In the genomic region with DNA sequence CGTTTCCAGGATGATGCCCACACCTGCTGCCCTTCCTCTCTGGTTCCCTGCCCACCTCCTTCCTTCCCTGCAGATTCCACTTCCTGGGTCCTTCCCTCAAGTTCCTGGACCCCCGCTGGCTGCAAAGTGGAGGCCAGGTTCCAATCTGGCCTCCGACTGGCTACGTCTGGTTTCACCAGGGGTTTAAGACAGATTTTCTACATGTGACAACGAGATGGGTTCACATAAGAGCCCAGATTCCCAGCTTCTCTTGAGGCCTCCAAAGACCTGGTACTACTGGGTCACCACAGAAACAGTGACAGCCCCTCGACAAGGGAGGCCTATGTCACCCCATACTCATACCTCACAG, we compare ENCODE assay signal across 8 cellular contexts. TPM values are rescaled to one million over a fixed set of nuclear protein-coding genes. Genes with fewer than 3 reads are reported as not detected.
DNase-seq lines count a peak whose midpoint lies in the region; ATAC-seq and TF ChIP-seq lines count a peak whose summit lies in the region.

No MANE protein-coding gene starts in this region.

- no peak for DNase-seq in activated T-cell treated with anti-CD3 and anti-CD28 coated beads, Interleukin-2, amount 50 U/mL, for 72 hours
- no peak for DNase-seq in activated T-cell treated with anti-CD3 and anti-CD28 coated beads, Interleukin-2, amount 50 U/mL, for 48 hours
- DNase-seq in ascending aorta (ENCODE audit: low spot score in 2 of 2) (no peak), mesenchymal stem cell (no peak), transverse colon (no peak), ureter (ENCODE audit: low spot score) (no peak)
- DNase-seq in activated effector memory CD4-positive, alpha-beta T cell treated with anti-CD3 and anti-CD28 coated beads, Interleukin-2, amount 50 U/mL, for 16 hours = no peak

- no peak overlapping the region for H2BK12ac ChIP-seq in mesenchymal stem cell (ENCODE audit: low read length in 2 of 2)

- H3K36me3 ChIP-seq in ascending aorta = peaks cover 16 to 18% of the 10 kb centered on the region in 2 donors
- H3K36me3 ChIP-seq in mesenchymal stem cell (ENCODE audit: control insufficient read depth in 1 of 2, insufficient read depth in 2 of 2, low read depth in 1 of 2, low read length in 2 of 2) = peaks cover 22 to 49% of the 10 kb centered on the region in 2 experiments
- H3K36me3 ChIP-seq in transverse colon = peaks cover 0 to 17% (median 12%) of the 10 kb centered on the region in 4 donors

- H3K4me1 ChIP-seq in ascending aorta = peaks cover 10 to 21% of the 10 kb centered on the region in 2 donors
- peaks cover 45% of the 10 kb centered on the region for H3K4me1 ChIP-seq in mesenchymal stem cell (ENCODE audit: control insufficient read depth, insufficient read depth, low read depth, low read length)
- peaks cover 40 to 55% (median 47%) of the 10 kb centered on the region in 4 donors for H3K4me1 ChIP-seq in transverse colon

- no peak overlapping the region for H4K8ac ChIP-seq in mesenchymal stem cell (ENCODE audit: low read length)

- H3K9me3 ChIP-seq in ascending aorta = no peaks in the 10 kb centered on the region
- no peaks in the 10 kb centered on the region for H3K9me3 ChIP-seq in mesenchymal stem cell (ENCODE audit: control insufficient read depth, low read length)
- no peaks in the 10 kb centered on the region for H3K9me3 ChIP-seq in transverse colon

- no peak overlapping the region for H2AK5ac ChIP-seq in mesenchymal stem cell (ENCODE audit: low read length, severe bottlenecking)

- H2BK5ac ChIP-seq in mesenchymal stem cell (ENCODE audit: low read depth, low read length, poor library complexity, severe bottlenecking) = no peak overlapping the region

- H3K27ac ChIP-seq in ascending aorta (peak overlapping the region; percentile 91), mesenchymal stem cell (ENCODE audit: low read length, poor library complexity, severe bottlenecking) (no peak overlapping the region), transverse colon (peak overlapping the region; percentile 96 to 100 (median 99))

- H3K14ac ChIP-seq in mesenchymal stem cell (ENCODE audit: low read length in 2 of 2) = no peak overlapping the region

- intact Hi-C loops in ascending aorta (cut with DNase I) = no loop called here
- intact Hi-C loops in transverse colon (cut with DNase I; ENCODE audit: low total_unique reads) = loop anchor here (5.0 kb wide), 1 partner anchor 103 kb away; a partner anchor contains a TSS

- H3K18ac ChIP-seq in mesenchymal stem cell (ENCODE audit: low read depth in 1 of 2, low read length in 2 of 2) = no peak overlapping the region

- ATAC-seq in activated T-cell treated with anti-CD3 and anti-CD28 coated beads, Interleukin-2, amount 50 U/mL, for 72 hours (replicated peaks in 1 of 2) = no peak
- ATAC-seq in GM21381 (IDR thresholded peaks at IDR 0.05; ENCODE audit: unreplicated experiment) = no peak

- H3K4ac ChIP-seq in mesenchymal stem cell (ENCODE audit: low read depth in 1 of 2, low read length in 2 of 2) = no peak overlapping the region

- no peak overlapping the region for H2BK120ac ChIP-seq in mesenchymal stem cell (ENCODE audit: low read depth, low read length)

- H2AFZ ChIP-seq in mesenchymal stem cell (ENCODE audit: low read depth, low read length) = no peak overlapping the region

- peaks cover 0 to 4% of the 10 kb centered on the region in 2 donors for H3K36me3 Mint-ChIP-seq in activated T-cell treated with anti-CD3 and anti-CD28 coated beads, Interleukin-2, amount 50 U/mL, for 72 hours (ENCODE audit: insufficient read depth in 2 of 2)

- H3K27me3 Mint-ChIP-seq in activated T-cell treated with anti-CD3 and anti-CD28 coated beads, Interleukin-2, amount 50 U/mL, for 72 hours (ENCODE audit: low read depth) = no peaks in the 10 kb centered on the region

- peak overlapping the region; percentile 94 to 95 for H3K4me3 Mint-ChIP-seq in activated T-cell treated with anti-CD3 and anti-CD28 coated beads, Interleukin-2, amount 50 U/mL, for 72 hours

- H3K4me1 Mint-ChIP-seq in activated T-cell treated with anti-CD3 and anti-CD28 coated beads, Interleukin-2, amount 50 U/mL, for 72 hours (ENCODE audit: low read depth) = peaks cover 37% of the 10 kb centered on the region

- no peak for TF ChIP-seq POLR2A in transverse colon (IDR thresholded peaks at IDR 0.05)

- TF ChIP-seq CTCF in ascending aorta (IDR thresholded peaks at IDR 0.05) (no peak), transverse colon (IDR thresholded peaks at IDR 0.05) (no peak)

- H3K27ac Mint-ChIP-seq in activated T-cell treated with anti-CD3 and anti-CD28 coated beads, Interleukin-2, amount 50 U/mL, for 72 hours = peak overlapping the region; percentile 63

- H3K79me1 ChIP-seq in mesenchymal stem cell (replicated peaks; ENCODE audit: low read length, poor library complexity, severe bottlenecking) = peaks cover 21% of the 10 kb centered on the region

- WGBS in mesenchymal stem cell = 95% methylated on average over 6 of the region's 6 CpGs
- 75% methylated on average over 6 of the region's 6 CpGs; no CpG with 5 or more reads in 1 of the 2 donors for WGBS in transverse colon (ENCODE audit: low coverage in 1 of 2), 2 donors

- in situ Hi-C loops in transverse colon (cut with MboI; ENCODE audit: low pct_ligation_motif_present in 1 of 4, low pct_unique_long_range_greater_than_20kb in 1 of 4, low sequenced_read_pairs in 3 of 4) = no loop called here

- no peaks in the 10 kb centered on the region for H3K9me3 Mint-ChIP-seq in activated T-cell treated with anti-CD3 and anti-CD28 coated beads, Interleukin-2, amount 50 U/mL, for 72 hours

- H3K27me3 ChIP-seq in ascending aorta = no peaks in the 10 kb centered on the region
- no peaks in the 10 kb centered on the region for H3K27me3 ChIP-seq in mesenchymal stem cell (ENCODE audit: control insufficient read depth in 1 of 2, insufficient read depth in 1 of 2, low read length in 2 of 2)
- H3K27me3 ChIP-seq in transverse colon = no peaks in the 10 kb centered on the region

- peak overlapping the region in 1 of 2 donors; percentile 87 for H3K4me3 ChIP-seq in ascending aorta
- peak overlapping the region in 1 of 2 experiments; percentile 84 for H3K4me3 ChIP-seq in mesenchymal stem cell (ENCODE audit: insufficient read depth in 1 of 2, low read depth in 1 of 2, low read length in 2 of 2)
- H3K4me3 ChIP-seq in transverse colon = peak overlapping the region in 2 of 4 donors; percentile 69 to 93

- no peak overlapping the region for H2BK15ac ChIP-seq in mesenchymal stem cell (ENCODE audit: low read depth, poor library complexity, severe bottlenecking)

- H3K23ac ChIP-seq in mesenchymal stem cell (ENCODE audit: low read length in 2 of 2) = no peak overlapping the region

- peak overlapping the region; percentile 93 for H3K4me2 ChIP-seq in mesenchymal stem cell (ENCODE audit: low read length, poor library complexity, severe bottlenecking)

- H3K9ac ChIP-seq in mesenchymal stem cell (ENCODE audit: low read length) = peak overlapping the region; percentile 87

- H4K91ac ChIP-seq in mesenchymal stem cell (ENCODE audit: low read length) = no peak overlapping the region

- TF ChIP-seq EP300 in transverse colon (IDR thresholded peaks at IDR 0.05; ENCODE audit: low read depth) = no peak

RNA-seq across cellular contexts. Expression of a gene that starts 2.1 kb away (rescaled TPM):
- total RNA-seq in activated T-cell treated with anti-CD3 and anti-CD28 coated beads, Interleukin-2, amount 50 U/mL, for 72 hours = 100 to 1,000 TPM; 101 to 108 TPM
- 207 TPM for total RNA-seq in ascending aorta
- polyA plus RNA-seq in mesenchymal stem cell (2013, experiment 1 of 2) = 182 TPM
- polyA plus RNA-seq in mesenchymal stem cell (2013, experiment 2 of 2) = 176 TPM
- 1,000 to 10,000 TPM in 1 of 4 donors, 100 to 1,000 TPM in 3; 495 to 1,114 (median 787) TPM for total RNA-seq in transverse colon
- 93.8 TPM for total RNA-seq in ureter

RNA-seq across cellular contexts. Expression of a gene that starts 10.8 kb away (rescaled TPM):
- 1 to 10 TPM; 1.5 TPM for total RNA-seq in activated T-cell treated with anti-CD3 and anti-CD28 coated beads, Interleukin-2, amount 50 U/mL, for 72 hours
- total RNA-seq in ascending aorta (91.7 TPM), transverse colon (1 to 10 TPM in 3 of 4 donors, not detected in 1; 3.0 to 3.8 (median 3.2) TPM), ureter (13.7 TPM)
- polyA plus RNA-seq in mesenchymal stem cell (2013, experiment 1 of 2) = 0.22 TPM
- polyA plus RNA-seq in mesenchymal stem cell (2013, experiment 2 of 2) = 0.29 TPM

RNA-seq across cellular contexts. Expression of a gene that starts 16.1 kb away (rescaled TPM):
- total RNA-seq in activated T-cell treated with anti-CD3 and anti-CD28 coated beads, Interleukin-2, amount 50 U/mL, for 72 hours = 100 to 1,000 TPM; 213 to 226 TPM
- total RNA-seq in ascending aorta (476 TPM), transverse colon (100 to 1,000 TPM; 250 to 620 (median 432) TPM), ureter (265 TPM)
- 544 TPM for polyA plus RNA-seq in mesenchymal stem cell (2013, experiment 1 of 2)
- 553 TPM for polyA plus RNA-seq in mesenchymal stem cell (2013, experiment 2 of 2)

RNA-seq across cellular contexts. Expression of a gene that starts 54.0 kb away (rescaled TPM):
- 10 to 100 TPM; 26.4 to 33.3 TPM for total RNA-seq in activated T-cell treated with anti-CD3 and anti-CD28 coated beads, Interleukin-2, amount 50 U/mL, for 72 hours
- 17.3 TPM for total RNA-seq in ascending aorta
- 9.7 TPM for polyA plus RNA-seq in mesenchymal stem cell (2013, experiment 1 of 2)
- 10.7 TPM for polyA plus RNA-seq in mesenchymal stem cell (2013, experiment 2 of 2)
- 100 to 1,000 TPM in 1 of 4 donors, 10 to 100 TPM in 3; 24.7 to 124 (median 42.9) TPM for total RNA-seq in transverse colon
- total RNA-seq in ureter = 40.5 TPM
